Comparison of ENCODE assay signal across 11 cellular contexts in the genomic region with DNA sequence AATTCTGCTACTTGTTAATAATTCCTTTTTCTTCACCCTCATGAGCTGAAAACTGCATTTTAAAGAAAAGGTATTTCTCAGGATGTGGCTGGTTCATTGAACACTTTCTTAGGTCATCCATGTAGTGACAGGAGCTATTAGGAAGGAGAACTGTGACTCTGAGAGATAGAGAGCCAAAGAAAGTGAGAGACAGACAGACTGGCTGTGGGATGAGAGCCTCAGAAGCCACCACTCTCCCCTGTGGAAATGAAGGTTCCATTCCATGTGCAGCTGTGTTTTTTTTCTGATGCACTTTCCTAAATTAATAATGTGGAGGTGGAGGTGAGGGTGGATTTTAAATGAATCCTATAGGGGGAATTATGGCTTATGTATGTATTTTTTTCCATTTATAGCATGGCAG.
DNase-seq lines count a peak whose midpoint lies in the region; ATAC-seq and TF ChIP-seq lines count a peak whose summit lies in the region.
"Had no signal": no experiment of that assay in that cellular context is flagged by ENCODE, and none has a peak within 500 bp of the region (broad histone marks: within the 10 kb centered on the region; RNA-seq: fewer than 3 reads in every experiment).

No MANE protein-coding gene starts in this region.

- no peaks in the 10 kb centered on the region for H3K27me3 Mint-ChIP-seq in T-helper 1 cell treated with Interleukin-12 subunit alpha and Interleukin-12 subunit beta and Interleukin-4 antibody, amounts not matched to agents 30 μg/mL and 1 μg/mL, for 36 hours (ENCODE audit: low read depth)
- no peaks in the 10 kb centered on the region for H3K27me3 Mint-ChIP-seq in activated T-helper 2 cell treated with anti-CD3 and anti-CD28 coated beads, Interferon-gamma antibody, Interleukin-2, Interleukin-4, amounts not matched to agents 10 μg/mL and 5 μg/mL and 100 μg/mL, durations not matched to agents 14 hours and 24 hours and 36 hours (ENCODE audit: low read depth)
- peaks cover 25 to 46% of the 10 kb centered on the region in 2 donors for H3K27me3 Mint-ChIP-seq in natural killer cell (ENCODE audit: low read depth in 2 of 2)

- intact Hi-C loops in activated T-helper 2 cell treated with anti-CD3 and anti-CD28 coated beads, Interferon-gamma antibody, Interleukin-2, Interleukin-4, amounts not matched to agents 10 μg/mL and 5 μg/mL and 100 μg/mL, durations not matched to agents 14 hours and 24 hours and 36 hours (cut with micrococcal nuclease) = loop anchor here (2.0 to 5.0 kb wide), 5 partner anchors 26 to 396 kb away; no protein-coding TSS in a partner anchor
- intact Hi-C loops in natural killer cell (cut with micrococcal nuclease) = loop anchor here (10.0 kb wide), 1 partner anchor 698 kb away; no protein-coding TSS in a partner anchor

- H3K27ac Mint-ChIP-seq in T-helper 1 cell treated with Interleukin-12 subunit alpha and Interleukin-12 subunit beta and Interleukin-4 antibody, amounts not matched to agents 30 μg/mL and 1 μg/mL, for 36 hours = peak overlapping the region; percentile 77
- peak overlapping the region; percentile 90 for H3K27ac Mint-ChIP-seq in activated T-helper 2 cell treated with anti-CD3 and anti-CD28 coated beads, Interferon-gamma antibody, Interleukin-2, Interleukin-4, amounts not matched to agents 10 μg/mL and 5 μg/mL and 100 μg/mL, durations not matched to agents 14 hours and 24 hours and 36 hours
- peak overlapping the region; percentile 18 to 80 for H3K27ac Mint-ChIP-seq in natural killer cell

- in situ Hi-C loops in GM13976 (cut with MboI; ENCODE audit: low sequenced_read_pairs, unreplicated experiment) = loop anchor here (5.0 kb wide), 1 partner anchor 46 kb away; no protein-coding TSS in a partner anchor

- H3K36me3 Mint-ChIP-seq in T-helper 1 cell treated with Interleukin-12 subunit alpha and Interleukin-12 subunit beta and Interleukin-4 antibody, amounts not matched to agents 30 μg/mL and 1 μg/mL, for 36 hours (ENCODE audit: low read depth) = no peaks in the 10 kb centered on the region
- peaks cover 2% of the 10 kb centered on the region for H3K36me3 Mint-ChIP-seq in activated T-helper 2 cell treated with anti-CD3 and anti-CD28 coated beads, Interferon-gamma antibody, Interleukin-2, Interleukin-4, amounts not matched to agents 10 μg/mL and 5 μg/mL and 100 μg/mL, durations not matched to agents 14 hours and 24 hours and 36 hours (ENCODE audit: low read depth)
- H3K36me3 Mint-ChIP-seq in natural killer cell = no peaks in the 10 kb centered on the region

- DNase-seq in T-helper 1 cell (no peak), GM13976 (ENCODE audit: low spot score) (peak; percentile 34), natural killer cell (no peak), DMS79 treated with DMSO at 0.1 percent for 48 hours (lab: John Stamatoyannopoulos, UW) (no peak)
- DNase-seq in activated T-helper 2 cell treated with anti-CD3 and anti-CD28 coated beads, Interferon-gamma antibody, Interleukin-2, Interleukin-4, amounts not matched to agents 10 μg/mL and 5 μg/mL and 100 μg/mL, durations not matched to agents 14 hours and 24 hours and 36 hours (ENCODE audit: low spot score) = no peak
- DNase-seq: NCI-H226, PC-3, thyroid gland had no signal

- no peak for TF ChIP-seq CTCF in GM13976 (IDR thresholded peaks at IDR 0.05; ENCODE audit: borderline replicate concordance, control extremely low read depth, extremely low read depth, insufficient read depth, missing control alignments)
- TF ChIP-seq CTCF in natural killer cell (IDR thresholded peaks at IDR 0.05) = no peak

- no peaks in the 10 kb centered on the region for H3K9me3 Mint-ChIP-seq in T-helper 1 cell treated with Interleukin-12 subunit alpha and Interleukin-12 subunit beta and Interleukin-4 antibody, amounts not matched to agents 30 μg/mL and 1 μg/mL, for 36 hours
- no peaks in the 10 kb centered on the region for H3K9me3 Mint-ChIP-seq in activated T-helper 2 cell treated with anti-CD3 and anti-CD28 coated beads, Interferon-gamma antibody, Interleukin-2, Interleukin-4, amounts not matched to agents 10 μg/mL and 5 μg/mL and 100 μg/mL, durations not matched to agents 14 hours and 24 hours and 36 hours
- H3K9me3 Mint-ChIP-seq in natural killer cell = no peaks in the 10 kb centered on the region

- H3K4me1 Mint-ChIP-seq in T-helper 1 cell treated with Interleukin-12 subunit alpha and Interleukin-12 subunit beta and Interleukin-4 antibody, amounts not matched to agents 30 μg/mL and 1 μg/mL, for 36 hours (ENCODE audit: low read depth) = peaks cover 76% of the 10 kb centered on the region
- H3K4me1 Mint-ChIP-seq in activated T-helper 2 cell treated with anti-CD3 and anti-CD28 coated beads, Interferon-gamma antibody, Interleukin-2, Interleukin-4, amounts not matched to agents 10 μg/mL and 5 μg/mL and 100 μg/mL, durations not matched to agents 14 hours and 24 hours and 36 hours (ENCODE audit: low read depth) = peaks cover 85% of the 10 kb centered on the region
- peaks cover 62 to 63% of the 10 kb centered on the region in 2 donors for H3K4me1 Mint-ChIP-seq in natural killer cell

- peak overlapping the region; percentile 80 for H3K4me3 Mint-ChIP-seq in T-helper 1 cell treated with Interleukin-12 subunit alpha and Interleukin-12 subunit beta and Interleukin-4 antibody, amounts not matched to agents 30 μg/mL and 1 μg/mL, for 36 hours
- H3K4me3 Mint-ChIP-seq in activated T-helper 2 cell treated with anti-CD3 and anti-CD28 coated beads, Interferon-gamma antibody, Interleukin-2, Interleukin-4, amounts not matched to agents 10 μg/mL and 5 μg/mL and 100 μg/mL, durations not matched to agents 14 hours and 24 hours and 36 hours (ENCODE audit: low read depth) = peak overlapping the region; percentile 78
- H3K4me3 Mint-ChIP-seq in natural killer cell = peak overlapping the region; percentile 72

- no peak for ATAC-seq in natural killer cell
- ATAC-seq in GM19351 (IDR thresholded peaks at IDR 0.05; ENCODE audit: unreplicated experiment) = no peak
- no peak for ATAC-seq in GM21619 (IDR thresholded peaks at IDR 0.05; ENCODE audit: unreplicated experiment)
- ATAC-seq: PC-3 had no signal
